Comparison of ENCODE assay signal across 31 cellular contexts in genomic region chr1:161732319-161732718, GRCh38. TPM values are rescaled to one million over a fixed set of nuclear protein-coding genes. Genes with fewer than 3 reads are reported as not detected.
"Had no signal": no experiment of that assay in that cellular context is flagged by ENCODE, and none has a peak within 500 bp of the region (broad histone marks: within the 10 kb centered on the region; RNA-seq: fewer than 3 reads in every experiment).

No MANE protein-coding gene starts in this region.

- H3K4me1 ChIP-seq: adrenal gland, breast epithelium had no signal

- H3K9me3 ChIP-seq: adrenal gland, body of pancreas, breast epithelium, MG63, SJCRH30 had no signal

- H3K4me3 ChIP-seq: adrenal gland, body of pancreas, breast epithelium, MG63, SJCRH30, SK-N-MC had no signal

- H3K36me3 ChIP-seq: adrenal gland, breast epithelium, MG63, SJCRH30, WERI-Rb-1 had no signal

- DNase-seq: activated CD4-positive, alpha-beta memory T cell treated with anti-CD3 and anti-CD28 coated beads, Interleukin-2, amount 10 ng/mL, durations not matched to agents 7 days and 5 days; activated CD4-positive, alpha-beta T cell treated with anti-CD3 and anti-CD28 coated beads for 1 hour; activated CD4-positive, alpha-beta T cell treated with anti-CD3 and anti-CD28 coated beads for 48 hours; activated CD4-positive, CD25-positive, alpha-beta regulatory T cell; activated CD8-positive, alpha-beta memory T cell treated with anti-CD3 and anti-CD28 coated beads for 24 hours; activated CD8-positive, alpha-beta memory T cell treated with anti-CD3 and anti-CD28 coated beads, Interleukin-2, amount 10 ng/mL, durations not matched to agents 7 days and 5 days; activated CD8-positive, alpha-beta memory T cell treated with anti-CD3 and anti-CD28 coated beads, Interleukin-2, amount 50 U/mL, for 48 hours; activated effector memory CD4-positive, alpha-beta T cell treated with anti-CD3 and anti-CD28 coated beads, Interleukin-2, amount 50 U/mL, for 16 hours; activated naive CD4-positive, alpha-beta T cell; activated T-cell treated with anti-CD3 and anti-CD28 coated beads, Interleukin-2, amount 50 U/mL, for 48 hours; adrenal gland; body of pancreas; MG63; NCI-H1092; NCI-H1436 treated with DMSO at 0.1 percent for 48 hours; NCI-H1694 treated with DMSO at 0.1 percent for 48 hours; NCI-H2029; NCI-H345; NCI-H526; NCI-H748 treated with DMSO at 0.1 percent for 48 hours; NK-92 treated with Interleukin-12 subunit alpha and Interleukin-12 subunit beta, amount 100 ng/mL, for 24 hours; SHP77; SJCRH30; T1000; WERI-Rb-1 had no signal

- H3K27me3 ChIP-seq: body of pancreas, breast epithelium, MG63, SJCRH30 had no signal

- H3K27ac ChIP-seq: adrenal gland, body of pancreas, breast epithelium, SJCRH30, SK-N-MC, WERI-Rb-1 had no signal

RNA-seq across cellular contexts. Expression of gene FCRLB, which starts 11.0 kb away (rescaled TPM):
- total RNA-seq: activated naive CD4-positive, alpha-beta T cell treated with anti-CD3 and anti-CD28 coated beads, Interleukin-2, amount 50 U/mL, for 72 hours; body of pancreas had no signal

RNA-seq across cellular contexts. Expression of gene FCRLA, which starts 25.3 kb away (rescaled TPM):
- total RNA-seq: activated CD4-positive, alpha-beta memory T cell treated with anti-CD3 and anti-CD28 coated beads, Interleukin-2, amount 10 ng/mL, durations not matched to agents 7 days and 5 days; activated CD8-positive, alpha-beta memory T cell treated with anti-CD3 and anti-CD28 coated beads, Interleukin-2, amount 10 ng/mL, durations not matched to agents 7 days and 5 days; activated naive CD4-positive, alpha-beta T cell treated with anti-CD3 and anti-CD28 coated beads, Interleukin-2, amount 50 U/mL, for 72 hours; body of pancreas; cerebellum; T-helper 1 cell treated with Interleukin-12 subunit alpha and Interleukin-12 subunit beta and Interleukin-4 antibody, amounts not matched to agents 30 ng/mL and 1 ng/mL, for 36 hours; T-helper 2 cell treated with Interferon-gamma antibody and Interleukin-4, amounts not matched to agents 100 ng/mL and 5 ng/mL, for 36 hours had no signal
